20 cellular contexts compared by ENCODE assay signal in genomic region chr4:37446016-37446415, GRCh38.
"Had no signal": no experiment of that assay in that cellular context is flagged by ENCODE, and none has a peak within 500 bp of the region (broad histone marks: within the 10 kb centered on the region; RNA-seq: fewer than 3 reads in every experiment).

No MANE protein-coding gene starts in this region.

- H3K27ac Mint-ChIP-seq: activated CD4-positive, alpha-beta T cell treated with anti-CD3 and anti-CD28 coated beads for 36 hours; activated naive CD4-positive, alpha-beta T cell treated with anti-CD3 and anti-CD28 coated beads, Interleukin-2, amount 50 U/mL, for 72 hours; effector memory CD8-positive, alpha-beta T cell; mesothelial cell of epicardium; nephron; WTC11 had no signal

- H3K4me1 Mint-ChIP-seq: activated CD4-positive, alpha-beta T cell treated with anti-CD3 and anti-CD28 coated beads for 36 hours; nephron; WTC11 had no signal

- H3K4me1 ChIP-seq: adrenal gland, left lung, tibial nerve had no signal

- H3K27ac ChIP-seq: adrenal gland, body of pancreas, esophagus squamous epithelium, left lung, tibial nerve had no signal

- H3K36me3 Mint-ChIP-seq: activated naive CD4-positive, alpha-beta T cell treated with anti-CD3 and anti-CD28 coated beads, Interleukin-2, amount 50 U/mL, for 72 hours; mesothelial cell of epicardium; WTC11 had no signal

- H3K4me3 Mint-ChIP-seq: activated CD4-positive, alpha-beta T cell treated with anti-CD3 and anti-CD28 coated beads for 36 hours; effector memory CD8-positive, alpha-beta T cell; mesothelial cell of epicardium; nephron; WTC11 had no signal

- H3K9me3 Mint-ChIP-seq: activated naive CD4-positive, alpha-beta T cell treated with anti-CD3 and anti-CD28 coated beads, Interleukin-2, amount 50 U/mL, for 72 hours; effector memory CD8-positive, alpha-beta T cell; mesothelial cell of epicardium; nephron had no signal

- FAIRE-seq: keratinocyte, TTC549 had no signal

- H3K4me3 ChIP-seq: adrenal gland, body of pancreas, esophagus squamous epithelium, left lung, tibial nerve had no signal

- H3K36me3 ChIP-seq: adrenal gland, esophagus squamous epithelium, left lung, tibial nerve had no signal

- H3K9me3 ChIP-seq: adrenal gland, body of pancreas, esophagus squamous epithelium, left lung, tibial nerve had no signal

- H3K27me3 ChIP-seq: body of pancreas had no signal

- DNase-seq: activated CD4-positive, alpha-beta T cell treated with anti-CD3 and anti-CD28 coated beads for 36 hours; activated CD4-positive, alpha-beta T cell treated with anti-CD3 and anti-CD28 coated beads, Interleukin-2, amount 50 U/mL, for 48 hours; activated gamma-delta T cell; adrenal gland; body of pancreas; effector memory CD8-positive, alpha-beta T cell; esophagus squamous epithelium; glutamatergic neuron; hippocampal formation; left lung; posterior cingulate gyrus; stimulated activated CD4-positive, alpha-beta T cell treated with anti-CD3 and anti-CD28 coated beads, Interleukin-2, amount 100 ng/mL, for 24 hours; stimulated activated naive CD8-positive, alpha-beta T cell treated with anti-CD3 and anti-CD28 coated beads, Interleukin-15, Interleukin-2, amounts not matched to agents 100 U/mL and 50 U/mL, for 24 hours had no signal
